Comparison of ENCODE assay signal across 1 cellular context in the genomic region with DNA sequence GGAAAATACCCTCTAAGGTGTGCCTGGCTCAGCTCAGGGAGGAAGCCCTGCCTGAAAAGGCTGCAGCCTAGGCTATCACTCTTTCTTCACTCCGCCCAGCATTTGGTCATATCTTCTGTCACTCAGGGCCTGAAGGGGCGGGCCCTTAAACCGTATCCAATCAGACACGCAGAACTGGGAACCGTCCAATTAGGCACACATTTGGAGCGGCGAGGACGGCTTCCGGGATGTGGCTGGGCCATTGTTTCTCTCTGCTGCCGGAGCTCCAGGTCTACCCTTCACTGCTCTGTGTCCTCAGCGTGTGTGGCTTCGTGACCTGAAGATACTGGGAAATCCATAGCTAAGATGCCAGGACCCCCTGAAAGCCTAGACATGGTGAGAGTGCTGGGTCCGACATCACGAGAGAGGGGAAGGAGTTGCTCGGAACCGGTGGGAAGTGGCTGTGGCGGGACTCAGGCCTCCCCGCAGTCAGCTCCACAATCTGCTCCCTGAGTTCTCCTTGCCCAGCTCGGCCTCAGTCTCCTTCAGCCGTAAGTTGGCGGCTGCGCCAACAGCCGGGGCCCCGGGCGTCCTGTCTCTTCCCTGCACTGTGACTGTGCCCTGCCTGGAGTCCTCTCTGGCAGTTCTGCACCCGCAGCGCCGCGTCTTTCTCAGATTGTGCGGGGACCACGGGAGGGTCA.
TF ChIP-seq lines count a peak whose summit lies in the region.

ZNF493 (plus strand) TSS at position 241 of the 680 bp plus-strand sequence; CDS start at position 346, 105 bp downstream.

TF ChIP-seq in K562, 482 proteins besides CTCF, POLR2A, EP300 and RAD21 (continued from another document and continues in another):
- TF ChIP-seq, protein P1, sequence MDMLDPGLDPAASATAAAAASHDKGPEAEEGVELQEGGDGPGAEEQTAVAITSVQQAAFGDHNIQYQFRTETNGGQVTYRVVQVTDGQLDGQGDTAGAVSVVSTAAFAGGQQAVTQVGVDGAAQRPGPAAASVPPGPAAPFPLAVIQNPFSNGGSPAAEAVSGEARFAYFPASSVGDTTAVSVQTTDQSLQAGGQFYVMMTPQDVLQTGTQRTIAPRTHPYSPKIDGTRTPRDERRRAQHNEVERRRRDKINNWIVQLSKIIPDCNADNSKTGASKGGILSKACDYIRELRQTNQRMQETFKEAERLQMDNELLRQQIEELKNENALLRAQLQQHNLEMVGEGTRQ (CRISPR knock-in tag; IDR thresholded peaks at IDR 0.05): no peak
- TF ChIP-seq FOXJ3 (CRISPR knock-in tag; IDR thresholded peaks at IDR 0.05) (no peak), HNRNPK (IDR thresholded peaks at IDR 0.05; ENCODE audit: low read depth, low read length, poor library complexity, severe bottlenecking) (no peak), RBFOX2 (IDR thresholded peaks at IDR 0.05; ENCODE audit: low read depth, low read length) (peak; percentile 77), BRD9 (IDR thresholded peaks at IDR 0.05; ENCODE audit: low read depth, partially characterized antibody) (peak; percentile 45), HLTF (IDR thresholded peaks at IDR 0.05) (no peak), ZNF134 (CRISPR knock-in tag; conservative IDR thresholded peaks at IDR 0.05) (no peak), RBM15 (IDR thresholded peaks at IDR 0.05; ENCODE audit: insufficient read depth, low read length) (no peak), ZNF77 (CRISPR knock-in tag; IDR thresholded peaks at IDR 0.05) (no peak), HSF4 (CRISPR knock-in tag; IDR thresholded peaks at IDR 0.05; ENCODE audit: borderline replicate concordance) (no peak), HCFC1 (IDR thresholded peaks at IDR 0.05; ENCODE audit: low read depth, low read length) (0 out of 2 replicates have a peak, but pooled peaks have one; percentile 19), ZNF277 (CRISPR knock-in tag; IDR thresholded peaks at IDR 0.05; ENCODE audit: borderline replicate concordance) (no peak), HNRNPL (IDR thresholded peaks at IDR 0.05; ENCODE audit: low read depth, low read length) (no peak), CHAMP1 (IDR thresholded peaks at IDR 0.05) (0 out of 2 replicates have a peak, but pooled peaks have one; percentile 31), CREB3L1 (IDR thresholded peaks at IDR 0.05; ENCODE audit: borderline replicate concordance, low read depth) (0 out of 2 replicates have a peak, but pooled peaks have one; percentile 26), ZNF347 (CRISPR knock-in tag; IDR thresholded peaks at IDR 0.05; ENCODE audit: low read depth) (no peak), BACH1 (tag; IDR thresholded peaks at IDR 0.05) (no peak), ARID3A (IDR thresholded peaks at IDR 0.05; ENCODE audit: borderline replicate concordance, low read depth, low read length) (no peak), ZNF695 (CRISPR knock-in tag; IDR thresholded peaks at IDR 0.05) (no peak), ZNF699 (CRISPR knock-in tag; IDR thresholded peaks at IDR 0.05; ENCODE audit: insufficient replicate concordance) (no peak), MXI1 (IDR thresholded peaks at IDR 0.05; ENCODE audit: low read depth, low read length) (no peak), ZNF696 (CRISPR knock-in tag; conservative IDR thresholded peaks at IDR 0.05) (no peak), ZNF282 (CRISPR knock-in tag; IDR thresholded peaks at IDR 0.05) (no peak), ZNF354B (CRISPR knock-in tag; IDR thresholded peaks at IDR 0.05) (no peak), EP400 (IDR thresholded peaks at IDR 0.05) (0 out of 2 replicates have a peak, but pooled peaks have one; percentile 22), SRSF7 (optimal IDR thresholded peaks at IDR 0.05; ENCODE audit: low read depth, low read length) (no peak), MAZ (CRISPR knock-in tag; conservative IDR thresholded peaks at IDR 0.05 in 1 of 2, IDR thresholded peaks at IDR 0.05 in 1 of 2) (no peak), SUPT5H (IDR thresholded peaks at IDR 0.05) (peak; percentile 86), L3MBTL2 (IDR thresholded peaks at IDR 0.05) (0 out of 2 replicates have a peak, but pooled peaks have one; percentile 53), KLF10 (CRISPR knock-in tag; IDR thresholded peaks at IDR 0.05) (no peak), CHD2 (IDR thresholded peaks at IDR 0.05; ENCODE audit: low read depth, low read length) (peak; percentile 71), POLR2H (tag; IDR thresholded peaks at IDR 0.05; ENCODE audit: low read depth) (no peak), CEBPG (CRISPR knock-in tag; IDR thresholded peaks at IDR 0.05) (0 out of 2 replicates have a peak, but pooled peaks have one; percentile 25), CEBPG (tag; conservative IDR thresholded peaks at IDR 0.05 in 1 of 2, IDR thresholded peaks at IDR 0.05 in 1 of 2) (no peak), TAF1 (IDR thresholded peaks at IDR 0.05; ENCODE audit: control insufficient read depth, extremely low read depth, insufficient read depth, low read length, severe bottlenecking) (peak; percentile 72), ZNF23 (CRISPR knock-in tag; IDR thresholded peaks at IDR 0.05) (no peak), KLF6 (CRISPR knock-in tag; IDR thresholded peaks at IDR 0.05; ENCODE audit: borderline replicate concordance) (no peak), ELF1 (tag; IDR thresholded peaks at IDR 0.05) (peak; percentile 86), GTF2E2 (tag; IDR thresholded peaks at IDR 0.05) (no peak), SMARCE1 (IDR thresholded peaks at IDR 0.05) (0 out of 2 replicates have a peak, but pooled peaks have one; percentile 24), MYC (IDR thresholded peaks at IDR 0.05; ENCODE audit: low read depth, low read length) (no peak), MYC (CRISPR knock-in tag; IDR thresholded peaks at IDR 0.05; ENCODE audit: borderline replicate concordance, low read depth) (no peak), AFF1 (IDR thresholded peaks at IDR 0.05; ENCODE audit: low read depth in 1 of 2, partially characterized antibody in 2 of 2) (peak in 1 of 2 experiments; percentile 37)
- TF ChIP-seq, protein P2, sequence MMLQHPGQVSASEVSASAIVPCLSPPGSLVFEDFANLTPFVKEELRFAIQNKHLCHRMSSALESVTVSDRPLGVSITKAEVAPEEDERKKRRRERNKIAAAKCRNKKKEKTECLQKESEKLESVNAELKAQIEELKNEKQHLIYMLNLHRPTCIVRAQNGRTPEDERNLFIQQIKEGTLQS (IDR thresholded peaks at IDR 0.05): 0 out of 2 replicates have a peak, but pooled peaks have one; percentile 8
- TF ChIP-seq, protein P2 (CRISPR knock-in tag; conservative IDR thresholded peaks at IDR 0.05): no peak
- TF ChIP-seq, protein P3, sequence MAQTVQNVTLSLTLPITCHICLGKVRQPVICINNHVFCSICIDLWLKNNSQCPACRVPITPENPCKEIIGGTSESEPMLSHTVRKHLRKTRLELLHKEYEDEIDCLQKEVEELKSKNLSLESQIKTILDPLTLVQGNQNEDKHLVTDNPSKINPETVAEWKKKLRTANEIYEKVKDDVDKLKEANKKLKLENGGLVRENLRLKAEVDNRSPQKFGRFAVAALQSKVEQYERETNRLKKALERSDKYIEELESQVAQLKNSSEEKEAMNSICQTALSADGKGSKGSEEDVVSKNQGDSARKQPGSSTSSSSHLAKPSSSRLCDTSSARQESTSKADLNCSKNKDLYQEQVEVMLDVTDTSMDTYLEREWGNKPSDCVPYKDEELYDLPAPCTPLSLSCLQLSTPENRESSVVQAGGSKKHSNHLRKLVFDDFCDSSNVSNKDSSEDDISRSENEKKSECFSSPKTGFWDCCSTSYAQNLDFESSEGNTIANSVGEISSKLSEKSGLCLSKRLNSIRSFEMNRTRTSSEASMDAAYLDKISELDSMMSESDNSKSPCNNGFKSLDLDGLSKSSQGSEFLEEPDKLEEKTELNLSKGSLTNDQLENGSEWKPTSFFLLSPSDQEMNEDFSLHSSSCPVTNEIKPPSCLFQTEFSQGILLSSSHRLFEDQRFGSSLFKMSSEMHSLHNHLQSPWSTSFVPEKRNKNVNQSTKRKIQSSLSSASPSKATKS (CRISPR knock-in tag; IDR thresholded peaks at IDR 0.05): no peak
- TF ChIP-seq, protein P4, sequence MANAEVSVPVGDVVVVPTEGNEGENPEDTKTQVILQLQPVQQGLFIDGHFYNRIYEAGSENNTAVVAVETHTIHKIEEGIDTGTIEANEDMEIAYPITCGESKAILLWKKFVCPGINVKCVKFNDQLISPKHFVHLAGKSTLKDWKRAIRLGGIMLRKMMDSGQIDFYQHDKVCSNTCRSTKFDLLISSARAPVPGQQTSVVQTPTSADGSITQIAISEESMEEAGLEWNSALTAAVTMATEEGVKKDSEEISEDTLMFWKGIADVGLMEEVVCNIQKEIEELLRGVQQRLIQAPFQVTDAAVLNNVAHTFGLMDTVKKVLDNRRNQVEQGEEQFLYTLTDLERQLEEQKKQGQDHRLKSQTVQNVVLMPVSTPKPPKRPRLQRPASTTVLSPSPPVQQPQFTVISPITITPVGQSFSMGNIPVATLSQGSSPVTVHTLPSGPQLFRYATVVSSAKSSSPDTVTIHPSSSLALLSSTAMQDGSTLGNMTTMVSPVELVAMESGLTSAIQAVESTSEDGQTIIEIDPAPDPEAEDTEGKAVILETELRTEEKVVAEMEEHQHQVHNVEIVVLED (CRISPR knock-in tag; IDR thresholded peaks at IDR 0.05): no peak
